In the genomic region with DNA sequence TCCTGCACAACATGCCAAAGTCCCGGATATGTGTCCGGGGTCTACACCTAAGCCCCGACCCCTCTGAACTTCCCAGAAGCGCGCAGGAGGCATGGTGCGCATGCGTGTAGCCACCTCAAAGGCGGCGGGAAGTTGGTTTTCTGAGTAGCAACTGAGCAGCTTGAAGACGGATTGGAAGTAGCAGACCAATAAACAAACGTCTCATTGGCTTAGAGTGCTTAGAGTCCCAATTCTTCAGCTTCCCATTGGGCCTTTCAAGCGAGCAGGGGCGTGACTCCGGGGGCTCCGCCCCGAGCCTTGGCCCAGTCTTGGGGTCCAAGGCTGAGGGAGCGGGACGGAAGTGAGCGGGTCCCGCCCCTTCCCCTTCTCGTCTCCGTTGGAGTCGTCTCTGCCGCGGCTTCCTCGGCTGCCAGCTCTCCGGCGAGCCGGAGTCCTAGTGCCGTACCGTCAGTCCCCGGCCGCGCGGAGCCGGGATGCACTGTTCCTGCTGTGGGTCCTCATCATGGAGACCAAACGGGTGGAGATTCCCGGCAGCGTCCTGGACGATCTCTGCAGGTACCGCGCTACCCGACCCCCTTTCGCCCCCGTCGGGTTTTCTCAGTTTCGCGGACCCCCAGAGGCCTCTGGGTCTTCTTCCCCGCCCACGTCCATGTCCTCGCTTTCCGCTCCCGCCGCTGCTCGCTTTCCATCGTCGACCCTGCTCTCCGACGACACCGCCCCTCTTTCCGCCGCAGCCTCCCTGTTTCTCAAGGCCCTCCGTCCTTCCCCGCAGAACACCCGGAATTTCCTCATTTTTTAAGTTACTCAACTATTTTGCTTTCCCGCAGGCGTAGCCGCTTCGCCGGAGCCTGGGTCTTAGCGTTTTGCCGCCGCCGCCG, we compare ENCODE assay signal across 1 cellular context.
A peak's percentile ranks its signal among the peaks of the same experiment; 100 is the strongest.
TF ChIP-seq lines count a peak whose summit lies in the region.

Gene DCP2, plus strand, starts transcription at position 367 of the 878 bp plus-strand sequence. Its CDS starts 136 bp downstream, at position 503.

TF ChIP-seq in HEK293, 187 proteins besides CTCF, POLR2A, EP300 and RAD21 (continued from another document and continues in another):
- TF ChIP-seq PRDM10 (tag by site-specific recombination; IDR thresholded peaks at IDR 0.05), result peak; percentile 90
- TF ChIP-seq ZBTB21 (tag by site-specific recombination; IDR thresholded peaks at IDR 0.05), result no peak
- no peak for TF ChIP-seq ZNF426 (tag by site-specific recombination; IDR thresholded peaks at IDR 0.05)
- TF ChIP-seq ZNF23 (tag by site-specific recombination; IDR thresholded peaks at IDR 0.05; ENCODE audit: borderline replicate concordance), result no peak
- peak; percentile 61; the same call in 1 of the 2 replicates for TF ChIP-seq PRDM1 (tag by site-specific recombination; IDR thresholded peaks at IDR 0.05)
- TF ChIP-seq ZNF596 (tag by site-specific recombination; IDR thresholded peaks at IDR 0.05), result 0 out of 2 replicates have a peak, but pooled peaks have one; percentile 51
- peak; percentile 87; the same call in 1 of the 2 replicates for TF ChIP-seq ZBTB7A (tag by site-specific recombination; IDR thresholded peaks at IDR 0.05; ENCODE audit: low read depth)
- no peak for TF ChIP-seq HIC1 (tag by site-specific recombination; IDR thresholded peaks at IDR 0.05)
- TF ChIP-seq ZNF169 (tag by site-specific recombination; IDR thresholded peaks at IDR 0.05), result no peak
- no peak for TF ChIP-seq ZNF510 (tag by site-specific recombination; IDR thresholded peaks at IDR 0.05; ENCODE audit: insufficient replicate concordance)
- TF ChIP-seq ZNF48 (tag by site-specific recombination; IDR thresholded peaks at IDR 0.05), result no peak
- TF ChIP-seq ZNF24 (tag by site-specific recombination; IDR thresholded peaks at IDR 0.05), result no peak; the same call in none of the 2 replicates
- no peak for TF ChIP-seq ZNF175 (tag by site-specific recombination; IDR thresholded peaks at IDR 0.05)
- TF ChIP-seq ZNF571 (tag by site-specific recombination; IDR thresholded peaks at IDR 0.05), result no peak
- no peak for TF ChIP-seq ZNF530 (tag by site-specific recombination; IDR thresholded peaks at IDR 0.05; ENCODE audit: low read depth)
- TF ChIP-seq ATF2 (tag by site-specific recombination; IDR thresholded peaks at IDR 0.05; ENCODE audit: low read depth), result 0 out of 2 replicates have a peak, but pooled peaks have one; percentile 13
- TF ChIP-seq ZNF10 (tag by site-specific recombination; IDR thresholded peaks at IDR 0.05), result no peak
- peak; percentile 65; the same call in 1 of the 2 replicates for TF ChIP-seq YY1 (tag by site-specific recombination; IDR thresholded peaks at IDR 0.05)
- peak; percentile 70 for TF ChIP-seq ZBTB26 (tag by site-specific recombination; optimal IDR thresholded peaks at IDR 0.05)
- TF ChIP-seq ZNF112 (tag by site-specific recombination; IDR thresholded peaks at IDR 0.05), result no peak
- TF ChIP-seq ZNF433 (tag by site-specific recombination; IDR thresholded peaks at IDR 0.05; ENCODE audit: low read depth), result no peak
- TF ChIP-seq, protein P1, sequence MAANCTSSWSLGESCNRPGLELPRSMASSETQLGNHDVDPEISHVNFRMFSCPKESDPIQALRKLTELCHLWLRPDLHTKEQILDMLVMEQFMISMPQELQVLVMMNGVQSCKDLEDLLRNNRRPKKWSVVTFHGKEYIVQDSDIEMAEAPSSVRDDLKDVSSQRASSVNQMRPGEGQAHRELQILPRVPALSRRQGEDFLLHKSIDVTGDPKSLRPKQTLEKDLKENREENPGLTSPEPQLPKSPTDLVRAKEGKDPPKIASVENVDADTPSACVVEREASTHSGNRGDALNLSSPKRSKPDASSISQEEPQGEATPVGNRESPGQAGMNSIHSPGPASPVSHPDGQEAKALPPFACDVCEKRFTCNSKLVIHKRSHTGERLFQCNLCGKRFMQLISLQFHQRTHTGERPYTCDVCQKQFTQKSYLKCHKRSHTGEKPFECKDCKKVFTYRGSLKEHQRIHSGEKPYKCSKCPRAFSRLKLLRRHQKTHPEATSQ (tag by site-specific recombination; IDR thresholded peaks at IDR 0.05), result peak; percentile 80; the same call in 1 of the 2 replicates
- TF ChIP-seq GLI2 (tag by site-specific recombination; IDR thresholded peaks at IDR 0.05; ENCODE audit: borderline replicate concordance, low read depth), result no peak
- no peak for TF ChIP-seq ZBTB44 (tag by site-specific recombination; IDR thresholded peaks at IDR 0.05)
- TF ChIP-seq ZFHX2 (tag by site-specific recombination; conservative IDR thresholded peaks at IDR 0.05), result peak; percentile 81
- TF ChIP-seq, protein P2, sequence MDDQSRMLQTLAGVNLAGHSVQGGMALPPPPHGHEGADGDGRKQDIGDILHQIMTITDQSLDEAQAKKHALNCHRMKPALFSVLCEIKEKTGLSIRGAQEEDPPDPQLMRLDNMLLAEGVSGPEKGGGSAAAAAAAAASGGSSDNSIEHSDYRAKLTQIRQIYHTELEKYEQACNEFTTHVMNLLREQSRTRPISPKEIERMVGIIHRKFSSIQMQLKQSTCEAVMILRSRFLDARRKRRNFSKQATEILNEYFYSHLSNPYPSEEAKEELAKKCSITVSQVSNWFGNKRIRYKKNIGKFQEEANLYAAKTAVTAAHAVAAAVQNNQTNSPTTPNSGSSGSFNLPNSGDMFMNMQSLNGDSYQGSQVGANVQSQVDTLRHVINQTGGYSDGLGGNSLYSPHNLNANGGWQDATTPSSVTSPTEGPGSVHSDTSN (CRISPR knock-in tag; IDR thresholded peaks at IDR 0.05), result no peak; the same call in 1 of the 2 replicates
- TF ChIP-seq ZNF585B (tag by site-specific recombination; IDR thresholded peaks at IDR 0.05), result 0 out of 2 replicates have a peak, but pooled peaks have one; percentile 8
- no peak for TF ChIP-seq ZNF214 (tag by site-specific recombination; IDR thresholded peaks at IDR 0.05; ENCODE audit: borderline replicate concordance)
- TF ChIP-seq GLIS2 (tag by site-specific recombination; IDR thresholded peaks at IDR 0.05), result peak; percentile 97
- TF ChIP-seq, protein P3, sequence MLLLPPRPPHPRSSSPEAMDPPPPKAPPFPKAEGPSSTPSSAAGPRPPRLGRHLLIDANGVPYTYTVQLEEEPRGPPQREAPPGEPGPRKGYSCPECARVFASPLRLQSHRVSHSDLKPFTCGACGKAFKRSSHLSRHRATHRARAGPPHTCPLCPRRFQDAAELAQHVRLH (tag by site-specific recombination; IDR thresholded peaks at IDR 0.05), result peak; percentile 88
- TF ChIP-seq, protein P4, sequence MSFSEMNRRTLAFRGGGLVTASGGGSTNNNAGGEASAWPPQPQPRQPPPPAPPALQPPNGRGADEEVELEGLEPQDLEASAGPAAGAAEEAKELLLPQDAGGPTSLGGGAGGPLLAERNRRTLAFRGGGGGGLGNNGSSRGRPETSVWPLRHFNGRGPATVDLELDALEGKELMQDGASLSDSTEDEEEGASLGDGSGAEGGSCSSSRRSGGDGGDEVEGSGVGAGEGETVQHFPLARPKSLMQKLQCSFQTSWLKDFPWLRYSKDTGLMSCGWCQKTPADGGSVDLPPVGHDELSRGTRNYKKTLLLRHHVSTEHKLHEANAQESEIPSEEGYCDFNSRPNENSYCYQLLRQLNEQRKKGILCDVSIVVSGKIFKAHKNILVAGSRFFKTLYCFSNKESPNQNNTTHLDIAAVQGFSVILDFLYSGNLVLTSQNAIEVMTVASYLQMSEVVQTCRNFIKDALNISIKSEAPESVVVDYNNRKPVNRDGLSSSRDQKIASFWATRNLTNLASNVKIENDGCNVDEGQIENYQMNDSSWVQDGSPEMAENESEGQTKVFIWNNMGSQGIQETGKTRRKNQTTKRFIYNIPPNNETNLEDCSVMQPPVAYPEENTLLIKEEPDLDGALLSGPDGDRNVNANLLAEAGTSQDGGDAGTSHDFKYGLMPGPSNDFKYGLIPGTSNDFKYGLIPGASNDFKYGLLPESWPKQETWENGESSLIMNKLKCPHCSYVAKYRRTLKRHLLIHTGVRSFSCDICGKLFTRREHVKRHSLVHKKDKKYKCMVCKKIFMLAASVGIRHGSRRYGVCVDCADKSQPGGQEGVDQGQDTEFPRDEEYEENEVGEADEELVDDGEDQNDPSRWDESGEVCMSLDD (tag by site-specific recombination; IDR thresholded peaks at IDR 0.05), result peak; percentile 95
- peak; percentile 66 for TF ChIP-seq ZNF639 (tag by site-specific recombination; IDR thresholded peaks at IDR 0.05)
- no peak for TF ChIP-seq RBAK (tag by site-specific recombination; IDR thresholded peaks at IDR 0.05)
- TF ChIP-seq OSR2 (tag by site-specific recombination; IDR thresholded peaks at IDR 0.05), result no peak
- peak; percentile 11; the same call in 1 of the 2 replicates for TF ChIP-seq GFI1B (tag by site-specific recombination; IDR thresholded peaks at IDR 0.05)
- no peak for TF ChIP-seq ZNF785 (tag by site-specific recombination; IDR thresholded peaks at IDR 0.05)
- TF ChIP-seq SCRT1 (tag by site-specific recombination; IDR thresholded peaks at IDR 0.05; ENCODE audit: borderline replicate concordance), result no peak
- TF ChIP-seq KLF1 (tag by site-specific recombination; IDR thresholded peaks at IDR 0.05), result peak; percentile 29; the same call in 1 of the 2 replicates
- peak; percentile 60; the same call in 1 of the 2 replicates for TF ChIP-seq ZBTB48 (tag by site-specific recombination; IDR thresholded peaks at IDR 0.05)
